In the genomic region with DNA sequence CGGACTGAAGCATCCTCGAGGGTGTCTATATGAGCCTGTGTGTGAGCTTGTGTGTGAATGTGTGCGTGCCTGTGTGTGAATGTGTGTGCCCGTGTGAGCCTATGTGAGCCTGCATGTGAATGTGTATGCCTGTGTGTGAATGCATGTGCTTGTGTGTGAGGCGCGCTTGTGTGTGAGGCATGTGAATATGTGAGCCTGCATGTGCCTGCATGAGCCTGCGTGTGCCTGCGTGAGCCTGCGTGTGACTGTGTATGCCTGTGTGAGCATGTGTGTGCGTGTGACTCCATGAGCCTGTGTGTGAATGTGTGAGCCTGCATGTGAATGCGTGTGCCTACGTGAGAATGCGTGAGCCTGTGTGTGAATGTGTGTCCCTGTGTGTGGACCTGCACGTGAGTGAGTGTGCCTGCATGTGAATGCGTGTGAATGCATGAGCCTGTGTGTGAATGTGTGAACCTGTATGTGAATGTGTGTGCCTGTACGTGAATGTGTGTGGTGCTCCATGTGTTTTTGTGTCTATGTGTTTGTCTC, we compare ENCODE assay signal across 26 cellular contexts. TPM values are rescaled to one million over a fixed set of nuclear protein-coding genes. Genes with fewer than 3 reads are reported as not detected.
DNase-seq lines count a peak whose midpoint lies in the region; ATAC-seq, FAIRE-seq and TF ChIP-seq lines count a peak whose summit lies in the region.
"Had no signal": no experiment of that assay in that cellular context is flagged by ENCODE, and none has a peak within 500 bp of the region (broad histone marks: within the 10 kb centered on the region; RNA-seq: fewer than 3 reads in every experiment).

No MANE protein-coding gene starts in this region.

- H2AK5ac ChIP-seq in neuronal stem cell (ENCODE audit: low read depth, low read length): peak overlapping the region; percentile 85

- DNase-seq in natural killer cell treated with Interleukin-12 subunit alpha and Interleukin-12 subunit beta and Interleukin-15 and Interleukin-18, amount 100 ng/mL, for 72 hours (ENCODE audit: low spot score): peak; percentile 54
- DNase-seq in natural killer cell (no peak), keratinocyte (ENCODE audit: low read depth, low spot score) (no peak), neuronal stem cell (ENCODE audit: low spot score) (no peak), GM12892 (ENCODE audit: insufficient read length) (no peak), kidney glomerular epithelial cell (lab: John Stamatoyannopoulos, UW) (no peak)
- DNase-seq in activated naive CD4-positive, alpha-beta T cell treated with anti-CD3 and anti-CD28 coated beads for 36 hours: no peak
- DNase-seq: activated effector memory CD4-positive, alpha-beta T cell treated with anti-CD3 and anti-CD28 coated beads, Interleukin-2, amount 50 U/mL, for 16 hours; COR-L47; dermis blood vessel endothelial cell; GDM1; hypothalamus; immature natural killer cell; KG1; NCI-H1417; NCI-H2081 treated with DMSO at 0.1 percent for 48 hours; NCI-H82 had no signal

- no peak for TF ChIP-seq CTCF in natural killer cell (IDR thresholded peaks at IDR 0.05)
- no peak for TF ChIP-seq CTCF in keratinocyte (optimal IDR thresholded peaks at IDR 0.05 in 1 of 3, IDR thresholded peaks at IDR 0.05 in 1 of 3, conservative IDR thresholded peaks at IDR 0.05 in 1 of 3; ENCODE audit: extremely low read depth in 1 of 3, insufficient read depth in 2 of 3, low read length in 3 of 3)

- no peak overlapping the region for H2BK12ac ChIP-seq in neuronal stem cell (ENCODE audit: low read length)

- H3K4me1 ChIP-seq in keratinocyte (ENCODE audit: control insufficient read depth, extremely low read depth, insufficient read depth, low read length) (peaks cover 26% of the 10 kb centered on the region), neuronal stem cell (ENCODE audit: control insufficient read depth in 2 of 2, insufficient read depth in 1 of 2, low read depth in 1 of 2, low read length in 2 of 2) (peaks cover 11 to 12% of the 10 kb centered on the region in 2 donors)
- H3K4me1 ChIP-seq: A549, left ventricle myocardium inferior had no signal

- no peak overlapping the region for H4K8ac ChIP-seq in neuronal stem cell (ENCODE audit: low read depth, low read length)

- peaks cover 11% of the 10 kb centered on the region for H3K9me3 Mint-ChIP-seq in natural killer cell treated with Interleukin-12 subunit alpha and Interleukin-12 subunit beta and Interleukin-15 and Interleukin-18, amount 100 ng/mL, for 72 hours
- peaks cover 9 to 11% of the 10 kb centered on the region in 2 donors for H3K9me3 Mint-ChIP-seq in natural killer cell
- peaks cover 2% of the 10 kb centered on the region for H3K9me3 Mint-ChIP-seq in activated naive CD4-positive, alpha-beta T cell treated with anti-CD3 and anti-CD28 coated beads for 36 hours

- H2BK120ac ChIP-seq in neuronal stem cell (ENCODE audit: low read depth, low read length): no peak overlapping the region

- H3K9me3 ChIP-seq in keratinocyte (ENCODE audit: control insufficient read depth, low read depth, low read length): peaks cover 4% of the 10 kb centered on the region
- peaks cover 0 to 4% of the 10 kb centered on the region in 2 donors for H3K9me3 ChIP-seq in neuronal stem cell (replicated peaks in 1 of 2; ENCODE audit: control insufficient read depth in 2 of 2, insufficient read depth in 1 of 2, low read depth in 1 of 2, low read length in 2 of 2)
- H3K9me3 ChIP-seq: A549, left ventricle myocardium inferior, neutrophil had no signal

- FAIRE-seq in keratinocyte (lab: Jason Lieb, UNC) (no peak), GM12892 (lab: Jason Lieb, UNC) (no peak)
- FAIRE-seq: A549, endometrium, GM19239 had no signal

- peak overlapping the region; percentile 76 for H3K4ac ChIP-seq in neuronal stem cell (ENCODE audit: low read length)

- H3K79me1 ChIP-seq in neuronal stem cell (ENCODE audit: low read depth, low read length): no peaks in the 10 kb centered on the region

- H4K91ac ChIP-seq in neuronal stem cell (ENCODE audit: low read depth, low read length, poor library complexity): peak overlapping the region; percentile 87

- H3K14ac ChIP-seq in neuronal stem cell (ENCODE audit: low read length): peak overlapping the region; percentile 78

- CTCF ChIA-PET in activated naive CD4-positive, alpha-beta T cell treated with anti-CD3 and anti-CD28 coated beads for 36 hours (lab: Charles Lee): no interaction called here

- intact Hi-C loops in natural killer cell (cut with micrococcal nuclease): no loop called here
- intact Hi-C loops in activated naive CD4-positive, alpha-beta T cell treated with anti-CD3 and anti-CD28 coated beads for 36 hours (cut with micrococcal nuclease): no loop called here

- no peaks in the 10 kb centered on the region for H3K36me3 Mint-ChIP-seq in natural killer cell treated with Interleukin-12 subunit alpha and Interleukin-12 subunit beta and Interleukin-15 and Interleukin-18, amount 100 ng/mL, for 72 hours
- H3K36me3 Mint-ChIP-seq in natural killer cell: no peaks in the 10 kb centered on the region
- H3K36me3 Mint-ChIP-seq in activated naive CD4-positive, alpha-beta T cell treated with anti-CD3 and anti-CD28 coated beads for 36 hours (ENCODE audit: low read depth): no peaks in the 10 kb centered on the region

- H3K27ac Mint-ChIP-seq in natural killer cell treated with Interleukin-12 subunit alpha and Interleukin-12 subunit beta and Interleukin-15 and Interleukin-18, amount 100 ng/mL, for 72 hours: no peak overlapping the region
- H3K27ac Mint-ChIP-seq in natural killer cell: no peak overlapping the region
- no peak overlapping the region for H3K27ac Mint-ChIP-seq in activated naive CD4-positive, alpha-beta T cell treated with anti-CD3 and anti-CD28 coated beads for 36 hours
- H3K27ac Mint-ChIP-seq: B cell; immature natural killer cell; stimulated activated naive CD8-positive, alpha-beta T cell treated with anti-CD3 and anti-CD28 coated beads, Interleukin-15, Interleukin-2, amounts not matched to agents 100 ng/mL and 50 ng/mL, for 24 hours had no signal

- no peak overlapping the region for H2BK5ac ChIP-seq in neuronal stem cell (ENCODE audit: low read length)

- ATAC-seq in natural killer cell treated with Interleukin-12 subunit alpha and Interleukin-12 subunit beta and Interleukin-15 and Interleukin-18, amount 100 ng/mL, for 72 hours: no peak
- ATAC-seq in natural killer cell (no peak), GM18858 (IDR thresholded peaks at IDR 0.05; ENCODE audit: unreplicated experiment) (no peak)
- ATAC-seq: HCT116 had no signal

- no CpG with 5 or more reads among the region's 16 CpGs for WGBS in neuronal stem cell (ENCODE audit: extremely low coverage in 2 of 2, insufficient read length in 2 of 2, insufficient replicate concordance in 1 of 2), 2 donors

- H2BK15ac ChIP-seq in neuronal stem cell (ENCODE audit: low read length): peak overlapping the region; percentile 37

- H3K4me2 ChIP-seq in keratinocyte (ENCODE audit: control insufficient read depth, extremely low read depth, insufficient read depth, low read depth, low read length) (peak overlapping the region; percentile 5), neuronal stem cell (ENCODE audit: insufficient read depth, low read length, poor library complexity, severe bottlenecking) (no peak overlapping the region)
- H3K4me2 ChIP-seq: A549 had no signal

- no peaks in the 10 kb centered on the region for H4K20me1 ChIP-seq in keratinocyte (ENCODE audit: control insufficient read depth, extremely low read depth, insufficient read depth, low read length)

- no peak overlapping the region for H3K4me3 Mint-ChIP-seq in natural killer cell treated with Interleukin-12 subunit alpha and Interleukin-12 subunit beta and Interleukin-15 and Interleukin-18, amount 100 ng/mL, for 72 hours
- H3K4me3 Mint-ChIP-seq in natural killer cell: no peak overlapping the region
- no peak overlapping the region for H3K4me3 Mint-ChIP-seq in activated naive CD4-positive, alpha-beta T cell treated with anti-CD3 and anti-CD28 coated beads for 36 hours
- H3K4me3 Mint-ChIP-seq: B cell; immature natural killer cell; stimulated activated naive CD8-positive, alpha-beta T cell treated with anti-CD3 and anti-CD28 coated beads, Interleukin-15, Interleukin-2, amounts not matched to agents 100 ng/mL and 50 ng/mL, for 24 hours had no signal

- peaks cover 2% of the 10 kb centered on the region for H3K9me1 ChIP-seq in keratinocyte (ENCODE audit: control insufficient read depth, extremely low read depth, insufficient read depth, low read length)

- no peak overlapping the region for H3K4me3 ChIP-seq in keratinocyte (ENCODE audit: control insufficient read depth in 2 of 3, extremely low read depth in 1 of 3, insufficient read depth in 2 of 3, low read depth in 1 of 3, low read length in 3 of 3)
- H3K4me3 ChIP-seq in neuronal stem cell (ENCODE audit: low read length in 2 of 2): peak overlapping the region in 1 of 2 donors; percentile 41
- H3K4me3 ChIP-seq: A549, left ventricle myocardium inferior had no signal

- H3K23ac ChIP-seq in neuronal stem cell (ENCODE audit: low read depth, low read length, poor library complexity): peak overlapping the region; percentile 92

- dilution Hi-C loops in keratinocyte (cut with MboI; ENCODE audit: extremely low pct_ligation_motif_present, low sequenced_read_pairs): loop anchor here (10.0 kb wide), 1 partner anchor 151 kb away; no protein-coding TSS in a partner anchor

- H3K27ac ChIP-seq in keratinocyte (ENCODE audit: control insufficient read depth, insufficient read depth, low read length): no peak overlapping the region
- no peak overlapping the region for H3K27ac ChIP-seq in neuronal stem cell (replicated peaks; ENCODE audit: low read length)
- H3K27ac ChIP-seq: A549, left ventricle myocardium inferior, neutrophil had no signal

- peak overlapping the region; percentile 4 for H3K18ac ChIP-seq in neuronal stem cell (ENCODE audit: low read length)

- no peak for TF ChIP-seq POLR2A in GM12892 (IDR thresholded peaks at IDR 0.05; ENCODE audit: low read depth, low read length)

- H3K27me3 ChIP-seq in keratinocyte (ENCODE audit: control insufficient read depth, extremely low read depth, insufficient read depth, low read length) (no peaks in the 10 kb centered on the region), neuronal stem cell (ENCODE audit: control insufficient read depth in 3 of 3, insufficient read depth in 3 of 3, low read depth in 1 of 3, low read length in 3 of 3) (peaks cover 0 to 13% (median 3%) of the 10 kb centered on the region in 3 experiments)

- H3K36me3 ChIP-seq in keratinocyte (ENCODE audit: control insufficient read depth in 2 of 2, extremely low read depth in 1 of 2, insufficient read depth in 2 of 2, low read length in 2 of 2) (no peaks in the 10 kb centered on the region), neuronal stem cell (replicated peaks in 1 of 2; ENCODE audit: control insufficient read depth in 2 of 2, insufficient read depth in 2 of 2, low read length in 2 of 2) (peaks cover 0 to 2% of the 10 kb centered on the region in 2 donors)
- H3K36me3 ChIP-seq: left ventricle myocardium inferior, neutrophil had no signal

- no peak overlapping the region for H3K9ac ChIP-seq in keratinocyte (ENCODE audit: control insufficient read depth, extremely low read depth, insufficient read depth, low read length)
- H3K9ac ChIP-seq in neuronal stem cell (ENCODE audit: low read depth, low read length, poor library complexity): peak overlapping the region; percentile 82

- peaks cover 0 to 5% of the 10 kb centered on the region in 2 donors for H3K4me1 Mint-ChIP-seq in natural killer cell treated with Interleukin-12 subunit alpha and Interleukin-12 subunit beta and Interleukin-15 and Interleukin-18, amount 100 ng/mL, for 72 hours (ENCODE audit: low read depth in 2 of 2)
- no peaks in the 10 kb centered on the region for H3K4me1 Mint-ChIP-seq in natural killer cell
- H3K4me1 Mint-ChIP-seq in activated naive CD4-positive, alpha-beta T cell treated with anti-CD3 and anti-CD28 coated beads for 36 hours (ENCODE audit: low read depth): no peaks in the 10 kb centered on the region
- H3K4me1 Mint-ChIP-seq: B cell, immature natural killer cell had no signal

- H2AFZ ChIP-seq in keratinocyte (ENCODE audit: control insufficient read depth, low read length): no peak overlapping the region
- no peak overlapping the region for H2AFZ ChIP-seq in neuronal stem cell (ENCODE audit: low read length)

- peaks cover 20 to 39% of the 10 kb centered on the region in 2 donors for H3K27me3 Mint-ChIP-seq in natural killer cell treated with Interleukin-12 subunit alpha and Interleukin-12 subunit beta and Interleukin-15 and Interleukin-18, amount 100 ng/mL, for 72 hours
- H3K27me3 Mint-ChIP-seq in natural killer cell (ENCODE audit: low read depth in 2 of 2): peaks cover 13 to 20% of the 10 kb centered on the region in 2 donors
- no peaks in the 10 kb centered on the region for H3K27me3 Mint-ChIP-seq in activated naive CD4-positive, alpha-beta T cell treated with anti-CD3 and anti-CD28 coated beads for 36 hours (ENCODE audit: low read depth)

- H3K79me2 ChIP-seq in keratinocyte (ENCODE audit: control insufficient read depth, insufficient read depth, low read length): no peaks in the 10 kb centered on the region

RNA-seq across cellular contexts. Expression of gene PDGFA, which starts 33.4 kb away (rescaled TPM):
- total RNA-seq in natural killer cell treated with Interleukin-12 subunit alpha and Interleukin-12 subunit beta and Interleukin-15 and Interleukin-18, amount 100 ng/mL, for 72 hours: 1 to 10 TPM; 1.3 to 5.0 TPM
- total RNA-seq in natural killer cell: 1 to 10 TPM in 2 of 3 donors, under 1 TPM in 1; 0.86 to 2.0 (median 1.5) TPM
- 12.4 to 22.6 TPM (median 14.8 TPM) in 3 replicates for polyA plus RNA-seq in keratinocyte
- polyA plus RNA-seq in keratinocyte (2011; ENCODE audit: low read depth): 10.9 TPM
- polyA plus RNA-seq in keratinocyte (2011; cell fraction: cytosol; rRNA removed): 9.2 and 13.0 TPM in 2 replicates
- polyA plus RNA-seq in keratinocyte (2011; cell fraction: nucleus; rRNA removed): 23.9 and 25.3 TPM in 2 replicates
- 13.5 and 21.9 TPM in 2 replicates for polyA plus RNA-seq in keratinocyte (2012; ENCODE audit: low replicate concordance)
- polyA minus RNA-seq in keratinocyte: 36.1 to 45.4 TPM (median 43.7 TPM) in 3 replicates
- 110 TPM for polyA minus RNA-seq in keratinocyte (2011; cell fraction: cytosol; rRNA and poly(A)+ RNA removed)
- polyA minus RNA-seq in keratinocyte (2011; cell fraction: nucleus; rRNA and poly(A)+ RNA removed): 26.0 and 30.8 TPM in 2 replicates
- polyA plus RNA-seq in neuronal stem cell (2013, experiment 1 of 2): 6.2 TPM
- 5.7 TPM for polyA plus RNA-seq in neuronal stem cell (2013, experiment 2 of 2)
- 1 to 10 TPM; 7.7 TPM for total RNA-seq in activated naive CD4-positive, alpha-beta T cell treated with anti-CD3 and anti-CD28 coated beads for 36 hours
- 3.2 TPM for polyA plus RNA-seq in GM12892 (2012; ENCODE audit: missing spikeins)
